12 cellular contexts compared by ENCODE assay signal in the genomic region with DNA sequence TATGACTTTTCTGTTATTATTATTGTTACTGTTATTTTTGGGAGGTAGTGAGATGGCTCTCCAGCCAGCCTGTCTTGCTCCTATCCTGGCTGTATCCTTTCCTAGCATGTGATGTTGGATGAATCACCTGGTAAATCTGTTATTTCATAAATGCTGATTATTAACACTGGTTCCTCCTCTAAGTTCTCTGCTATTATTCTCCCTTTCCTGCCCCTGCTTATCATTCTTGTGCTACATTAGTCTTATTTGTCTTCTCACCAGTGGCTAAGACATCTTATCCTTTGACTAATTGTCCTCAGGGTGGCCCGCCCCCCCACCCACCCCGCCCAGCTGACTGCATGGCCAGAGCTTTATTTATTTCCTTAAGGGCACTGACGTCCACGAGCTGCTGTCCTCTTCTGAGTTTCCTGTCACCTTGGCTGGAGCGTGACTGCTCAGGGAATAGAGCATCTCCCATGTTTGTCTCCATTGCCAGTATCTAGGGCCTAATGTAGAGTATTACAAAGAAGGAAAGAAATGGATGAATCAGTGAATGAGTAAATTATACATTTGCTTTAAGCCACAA.
A peak's percentile ranks its signal among the peaks of the same experiment; 100 is the strongest.
DNase-seq lines count a peak whose midpoint lies in the region; ATAC-seq and TF ChIP-seq lines count a peak whose summit lies in the region.
"Had no signal": no experiment of that assay in that cellular context is flagged by ENCODE, and none has a peak within 500 bp of the region (broad histone marks: within the 10 kb centered on the region; RNA-seq: fewer than 3 reads in every experiment).

No MANE protein-coding gene starts in this region.

- TF ChIP-seq CTCF in endodermal cell (conservative IDR thresholded peaks at IDR 0.05) (no peak), omental fat pad (IDR thresholded peaks at IDR 0.05) (no peak)

- no peak for ATAC-seq in activated CD4-positive, alpha-beta T cell treated with anti-CD3 and anti-CD28 coated beads for 36 hours
- ATAC-seq in omental fat pad (ENCODE audit: low FRiP score) (peak; percentile 39), GM19395 (IDR thresholded peaks at IDR 0.05; ENCODE audit: unreplicated experiment) (no peak), sciatic nerve (no peak)

- no peaks in the 10 kb centered on the region for H3K27me3 ChIP-seq in endodermal cell (ENCODE audit: control insufficient read depth, insufficient read depth, low read length, poor library complexity, severe bottlenecking)

- H3K36me3 Mint-ChIP-seq in activated CD4-positive, alpha-beta T cell treated with anti-CD3 and anti-CD28 coated beads for 36 hours (ENCODE audit: low read depth): no peaks in the 10 kb centered on the region
- no peaks in the 10 kb centered on the region for H3K36me3 Mint-ChIP-seq in endodermal cell (ENCODE audit: low read depth)

- no peak overlapping the region for H3K27ac ChIP-seq in endodermal cell (ENCODE audit: low read depth, low read length)

- H3K27me3 Mint-ChIP-seq in activated CD4-positive, alpha-beta T cell treated with anti-CD3 and anti-CD28 coated beads for 36 hours: no peaks in the 10 kb centered on the region
- H3K27me3 Mint-ChIP-seq in endodermal cell (ENCODE audit: insufficient read depth): no peaks in the 10 kb centered on the region

- CTCF ChIA-PET in activated CD4-positive, alpha-beta T cell treated with anti-CD3 and anti-CD28 coated beads for 36 hours (lab: Charles Lee): interaction anchor here (0.6 to 1.0 kb wide), 3 partner anchors 19 to 33 kb away, joined by 3 to 4 read pairs (median 3); no protein-coding TSS in a partner anchor

- H3K9ac ChIP-seq in endodermal cell (ENCODE audit: extremely low read depth, low read length, poor library complexity, severe bottlenecking): no peak overlapping the region

- POLR2A ChIA-PET in activated CD4-positive, alpha-beta T cell treated with anti-CD3 and anti-CD28 coated beads for 36 hours (lab: Charles Lee): no interaction called here

- peaks cover 31% of the 10 kb centered on the region for H3K4me1 Mint-ChIP-seq in activated CD4-positive, alpha-beta T cell treated with anti-CD3 and anti-CD28 coated beads for 36 hours
- H3K4me1 Mint-ChIP-seq in endodermal cell: peaks cover 48% of the 10 kb centered on the region

- H3K4me3 Mint-ChIP-seq in activated CD4-positive, alpha-beta T cell treated with anti-CD3 and anti-CD28 coated beads for 36 hours: no peak overlapping the region
- no peak overlapping the region for H3K4me3 Mint-ChIP-seq in endodermal cell

- 65 to 70% methylated on average over 3 to 5 of the region's 5 CpGs for WGBS in endodermal cell (ENCODE audit: insufficient coverage in 1 of 2, insufficient read length in 1 of 2), 2 experiments

- no peaks in the 10 kb centered on the region for H3K9me3 ChIP-seq in endodermal cell (ENCODE audit: control insufficient read depth, low read length)

- intact Hi-C loops in activated CD4-positive, alpha-beta T cell treated with anti-CD3 and anti-CD28 coated beads for 36 hours (cut with DNase I, micrococcal nuclease): no loop called here
- intact Hi-C loops in sciatic nerve (cut with DNase I): no loop called here

- DNase-seq in activated CD4-positive, alpha-beta T cell treated with anti-CD3 and anti-CD28 coated beads for 36 hours: no peak
- no peak for DNase-seq in activated CD4-positive, alpha-beta T cell treated with anti-CD3 and anti-CD28 coated beads, Interleukin-2, amount 50 U/mL, for 4 hours
- DNase-seq in NCI-H460 (ENCODE audit: extremely low read depth, low read depth): peak; percentile 36
- DNase-seq in endodermal cell: peak; percentile 58
- DNase-seq in omental fat pad (ENCODE audit: low spot score): no peak
- DNase-seq in SKM-1 (lab: John Stamatoyannopoulos, UW; ENCODE audit: unreplicated experiment): no peak
- no peak for DNase-seq in sciatic nerve (ENCODE audit: low spot score)
- DNase-seq: activated CD8-positive, alpha-beta memory T cell treated with anti-CD3 and anti-CD28 coated beads for 24 hours; anterior cingulate cortex; DND-41; NCI-H1436 treated with DMSO at 0.1 percent for 48 hours had no signal

- H3K36me3 ChIP-seq in endodermal cell (ENCODE audit: control insufficient read depth, insufficient read depth, low read length): no peaks in the 10 kb centered on the region

- H3K27ac Mint-ChIP-seq in activated CD4-positive, alpha-beta T cell treated with anti-CD3 and anti-CD28 coated beads for 36 hours: peak overlapping the region; percentile 60
- H3K27ac Mint-ChIP-seq in endodermal cell: peak overlapping the region; percentile 77

- H3K9me3 Mint-ChIP-seq in activated CD4-positive, alpha-beta T cell treated with anti-CD3 and anti-CD28 coated beads for 36 hours (ENCODE audit: low read depth): no peaks in the 10 kb centered on the region
- no peaks in the 10 kb centered on the region for H3K9me3 Mint-ChIP-seq in endodermal cell

- H3K4me1 ChIP-seq in endodermal cell (ENCODE audit: control insufficient read depth, insufficient read depth, low read length): peaks cover 19% of the 10 kb centered on the region

- H3K4me3 ChIP-seq in endodermal cell (ENCODE audit: low read length): no peak overlapping the region

Comparison
In these comparisons a context has a peak if more than half of its experiments do, and no peak if none do; other contexts are left out.
1. DNase-seq: peak in NCI-H460 (single experiment) and endodermal cell (single experiment); none in activated CD4-positive, alpha-beta T cell treated with anti-CD3 and anti-CD28 coated beads for 36 hours (single experiment), activated CD4-positive, alpha-beta T cell treated with anti-CD3 and anti-CD28 coated beads, Interleukin-2, amount 50 U/mL, for 4 hours (0 of 2), omental fat pad (single experiment), SKM-1 (single experiment) and sciatic nerve (single experiment).